Comparison of ENCODE assay signal across 18 cellular contexts in the genomic region with DNA sequence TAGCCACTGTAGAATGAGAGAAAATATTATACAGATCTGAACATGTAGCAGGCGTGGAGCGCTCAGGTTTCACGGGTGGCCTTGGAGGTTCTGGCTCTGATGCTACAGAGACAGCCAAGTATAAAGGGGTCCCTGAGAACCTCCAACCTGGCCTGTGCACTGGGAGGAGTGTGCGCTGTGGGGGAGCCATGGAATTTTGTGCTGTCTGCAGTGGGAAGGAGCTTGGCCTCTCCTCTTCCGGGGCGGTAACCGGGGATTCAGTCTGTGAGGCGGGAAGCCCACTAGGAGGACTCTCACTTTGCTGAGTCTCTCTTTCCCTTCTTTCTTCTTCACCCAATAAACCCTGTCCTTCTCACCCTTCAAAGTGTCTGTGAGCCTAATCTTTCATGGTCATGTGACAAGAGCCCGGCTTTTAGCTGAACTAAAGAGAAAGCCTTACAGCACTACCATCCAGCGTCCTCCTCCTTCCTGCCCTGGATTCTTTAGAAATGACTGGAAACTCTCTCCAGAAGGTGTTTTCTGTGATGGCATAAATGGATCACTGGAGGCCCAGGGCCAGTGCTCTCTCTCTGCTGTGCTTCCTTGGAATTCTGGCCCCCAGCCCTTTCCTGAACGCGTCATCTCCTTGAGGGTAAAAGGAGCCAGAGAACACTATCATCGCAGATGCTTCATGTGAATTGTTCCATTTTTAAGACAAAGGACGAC.
DNase-seq lines count a peak whose midpoint lies in the region; ATAC-seq and TF ChIP-seq lines count a peak whose summit lies in the region.
"Had no signal": no experiment of that assay in that cellular context is flagged by ENCODE, and none has a peak within 500 bp of the region (broad histone marks: within the 10 kb centered on the region; RNA-seq: fewer than 3 reads in every experiment).

No MANE protein-coding gene starts in this region.

- H3K27ac Mint-ChIP-seq in endodermal cell (peak overlapping the region; percentile 48), glutamatergic neuron (ENCODE audit: unreplicated experiment) (no peak overlapping the region)
- H3K27ac Mint-ChIP-seq in activated naive CD4-positive, alpha-beta T cell treated with anti-CD3 and anti-CD28 coated beads, Interleukin-2, amount 10 ng/mL, durations not matched to agents 7 days and 5 days: no peak overlapping the region
- H3K27ac Mint-ChIP-seq: progenitor cell of endocrine pancreas, type B pancreatic cell had no signal

- no peak overlapping the region for H3K27ac ChIP-seq in endodermal cell (ENCODE audit: low read depth, low read length)
- H3K27ac ChIP-seq in layer of hippocampus (ENCODE audit: low read depth, low read length): peak overlapping the region; percentile 30
- H3K27ac ChIP-seq: esophagus squamous epithelium, SJSA1 had no signal

- no peaks in the 10 kb centered on the region for H3K36me3 Mint-ChIP-seq in endodermal cell (ENCODE audit: low read depth)
- peaks cover 11% of the 10 kb centered on the region for H3K36me3 Mint-ChIP-seq in activated naive CD4-positive, alpha-beta T cell treated with anti-CD3 and anti-CD28 coated beads, Interleukin-2, amount 10 ng/mL, durations not matched to agents 7 days and 5 days
- H3K36me3 Mint-ChIP-seq in glutamatergic neuron (ENCODE audit: unreplicated experiment): peaks cover 3% of the 10 kb centered on the region
- H3K36me3 Mint-ChIP-seq: type B pancreatic cell had no signal

- H3K4me3 Mint-ChIP-seq in endodermal cell (peak overlapping the region; percentile 44), glutamatergic neuron (ENCODE audit: unreplicated experiment) (no peak overlapping the region)
- no peak overlapping the region for H3K4me3 Mint-ChIP-seq in activated naive CD4-positive, alpha-beta T cell treated with anti-CD3 and anti-CD28 coated beads, Interleukin-2, amount 10 ng/mL, durations not matched to agents 7 days and 5 days
- H3K4me3 Mint-ChIP-seq: immature natural killer cell, type B pancreatic cell had no signal

- CTCF ChIA-PET in activated naive CD4-positive, alpha-beta T cell treated with anti-CD3 and anti-CD28 coated beads, Interleukin-2, amount 10 ng/mL, durations not matched to agents 7 days and 5 days (lab: Charles Lee): no interaction called here

- peaks cover 2% of the 10 kb centered on the region for H3K27me3 Mint-ChIP-seq in endodermal cell (ENCODE audit: insufficient read depth)
- H3K27me3 Mint-ChIP-seq in activated naive CD4-positive, alpha-beta T cell treated with anti-CD3 and anti-CD28 coated beads, Interleukin-2, amount 10 ng/mL, durations not matched to agents 7 days and 5 days: no peaks in the 10 kb centered on the region
- H3K27me3 Mint-ChIP-seq in glutamatergic neuron (ENCODE audit: unreplicated experiment): no peaks in the 10 kb centered on the region
- H3K27me3 Mint-ChIP-seq: progenitor cell of endocrine pancreas, type B pancreatic cell had no signal

- TF ChIP-seq CTCF in endodermal cell (conservative IDR thresholded peaks at IDR 0.05): no peak
- no peak for TF ChIP-seq CTCF in glutamatergic neuron (IDR thresholded peaks at IDR 0.05; ENCODE audit: partially characterized antibody, unreplicated experiment)

- H3K4me1 Mint-ChIP-seq in endodermal cell: peaks cover 6% of the 10 kb centered on the region
- no peaks in the 10 kb centered on the region for H3K4me1 Mint-ChIP-seq in activated naive CD4-positive, alpha-beta T cell treated with anti-CD3 and anti-CD28 coated beads, Interleukin-2, amount 10 ng/mL, durations not matched to agents 7 days and 5 days
- no peaks in the 10 kb centered on the region for H3K4me1 Mint-ChIP-seq in glutamatergic neuron (ENCODE audit: low read depth, unreplicated experiment)
- H3K4me1 Mint-ChIP-seq: immature natural killer cell had no signal

- H3K9me3 Mint-ChIP-seq in endodermal cell (peaks cover 8% of the 10 kb centered on the region), glutamatergic neuron (ENCODE audit: unreplicated experiment) (no peaks in the 10 kb centered on the region)
- H3K9me3 Mint-ChIP-seq in activated naive CD4-positive, alpha-beta T cell treated with anti-CD3 and anti-CD28 coated beads, Interleukin-2, amount 10 ng/mL, durations not matched to agents 7 days and 5 days: no peaks in the 10 kb centered on the region
- H3K9me3 Mint-ChIP-seq: immature natural killer cell, type B pancreatic cell had no signal

- H3K27me3 ChIP-seq in endodermal cell (ENCODE audit: control insufficient read depth, insufficient read depth, low read length, poor library complexity, severe bottlenecking): no peaks in the 10 kb centered on the region
- H3K27me3 ChIP-seq in layer of hippocampus (ENCODE audit: control insufficient read depth, insufficient read depth, low read length): no peaks in the 10 kb centered on the region
- H3K27me3 ChIP-seq: esophagus squamous epithelium, SJSA1 had no signal

- peak; percentile 9 for DNase-seq in COLO829 (ENCODE audit: low spot score)
- DNase-seq in NCI-H226: peak; percentile 83
- peak; percentile 70 for DNase-seq in endodermal cell
- no peak for DNase-seq in kidney glomerular epithelial cell (lab: John Stamatoyannopoulos, UW)
- DNase-seq in activated naive CD4-positive, alpha-beta T cell treated with anti-CD3 and anti-CD28 coated beads, Interleukin-2, amount 10 ng/mL, durations not matched to agents 7 days and 5 days: no peak
- no peak for DNase-seq in glutamatergic neuron
- DNase-seq: activated CD8-positive, alpha-beta memory T cell treated with anti-CD3 and anti-CD28 coated beads for 24 hours; activated naive CD4-positive, alpha-beta T cell treated with anti-CD3 and anti-CD28 coated beads, Interleukin-2, amount 50 U/mL, for 16 hours; cerebellar nuclear complex; esophagus squamous epithelium; immature natural killer cell; NCI-H2107 had no signal

- H3K36me3 ChIP-seq in endodermal cell (ENCODE audit: control insufficient read depth, insufficient read depth, low read length): no peaks in the 10 kb centered on the region
- H3K36me3 ChIP-seq: esophagus squamous epithelium, SJSA1 had no signal

- no peaks in the 10 kb centered on the region for H3K4me1 ChIP-seq in endodermal cell (ENCODE audit: control insufficient read depth, insufficient read depth, low read length)
- H3K4me1 ChIP-seq: esophagus squamous epithelium, SJSA1 had no signal

- 92 to 98% methylated on average over 8 to 14 of the region's 14 CpGs for WGBS in endodermal cell (ENCODE audit: insufficient coverage in 1 of 2, insufficient read length in 1 of 2), 2 experiments

- no peak overlapping the region for H3K9ac ChIP-seq in endodermal cell (ENCODE audit: extremely low read depth, low read length, poor library complexity, severe bottlenecking)

- no peak for ATAC-seq in HG03442 (IDR thresholded peaks at IDR 0.05; ENCODE audit: unreplicated experiment)
- ATAC-seq: GM12878 had no signal

- H3K4me3 ChIP-seq in endodermal cell (ENCODE audit: low read length): no peak overlapping the region
- H3K4me3 ChIP-seq: esophagus squamous epithelium, GM12878, SJSA1 had no signal

- no peaks in the 10 kb centered on the region for H3K9me3 ChIP-seq in endodermal cell (ENCODE audit: control insufficient read depth, low read length)
- H3K9me3 ChIP-seq: esophagus squamous epithelium, SJSA1 had no signal

Comparison
In these comparisons a context has a peak if more than half of its experiments do, and no peak if none do; other contexts are left out.
1. DNase-seq: peak in COLO829 (single experiment), NCI-H226 (single experiment) and endodermal cell (single experiment); none in kidney glomerular epithelial cell (single experiment), activated naive CD4-positive, alpha-beta T cell treated with anti-CD3 and anti-CD28 coated beads, Interleukin-2, amount 10 ng/mL, durations not matched to agents 7 days and 5 days (single experiment) and glutamatergic neuron (single experiment).